Comparison of ENCODE assay signal across 1 cellular context in the genomic region with DNA sequence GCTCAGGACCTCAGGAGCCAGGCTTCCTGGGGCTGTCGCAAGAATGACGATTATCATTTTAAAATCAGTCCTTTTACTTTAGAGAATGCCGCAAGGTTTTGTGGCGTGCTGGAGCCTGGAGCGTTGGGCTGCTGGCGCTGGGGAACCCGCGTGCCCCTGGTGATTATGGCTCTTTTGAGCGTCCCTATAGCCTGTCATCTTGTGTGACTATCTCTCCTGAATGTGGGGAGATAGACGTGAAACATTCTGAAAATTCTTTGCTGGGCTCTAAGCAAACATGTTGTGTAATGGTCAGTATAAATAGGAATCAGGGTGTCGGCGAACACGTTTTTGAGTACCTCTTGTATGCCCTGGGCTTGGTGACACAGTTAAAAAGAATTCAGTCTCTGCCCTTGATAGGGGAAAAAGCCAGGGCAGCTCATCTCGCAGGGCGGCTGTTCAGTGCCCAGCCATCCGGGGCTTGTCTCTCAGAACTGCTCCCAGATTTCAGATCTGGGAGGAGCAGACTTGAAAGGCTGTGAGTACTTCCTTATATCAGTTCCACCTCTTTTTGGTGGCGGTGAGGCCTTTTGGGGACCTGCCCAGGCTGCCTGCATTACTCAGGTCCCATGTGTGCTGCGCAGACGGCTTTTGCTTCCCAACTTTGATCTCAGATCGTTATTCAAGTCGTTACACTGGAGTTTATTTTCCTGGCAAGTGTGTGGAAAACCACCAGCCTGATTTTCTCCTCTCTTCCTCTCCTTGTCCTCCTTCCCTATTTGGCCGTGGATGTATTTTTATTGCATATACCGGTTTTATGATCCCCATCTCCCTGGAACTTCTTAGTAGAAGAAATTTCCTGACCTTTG.
TF ChIP-seq lines count a peak whose summit lies in the region.

No MANE protein-coding gene starts in this region.

TF ChIP-seq in HepG2, 621 proteins besides CTCF, POLR2A, EP300 and RAD21 (continued from another document and continues in another):
- TF ChIP-seq, protein P1, sequence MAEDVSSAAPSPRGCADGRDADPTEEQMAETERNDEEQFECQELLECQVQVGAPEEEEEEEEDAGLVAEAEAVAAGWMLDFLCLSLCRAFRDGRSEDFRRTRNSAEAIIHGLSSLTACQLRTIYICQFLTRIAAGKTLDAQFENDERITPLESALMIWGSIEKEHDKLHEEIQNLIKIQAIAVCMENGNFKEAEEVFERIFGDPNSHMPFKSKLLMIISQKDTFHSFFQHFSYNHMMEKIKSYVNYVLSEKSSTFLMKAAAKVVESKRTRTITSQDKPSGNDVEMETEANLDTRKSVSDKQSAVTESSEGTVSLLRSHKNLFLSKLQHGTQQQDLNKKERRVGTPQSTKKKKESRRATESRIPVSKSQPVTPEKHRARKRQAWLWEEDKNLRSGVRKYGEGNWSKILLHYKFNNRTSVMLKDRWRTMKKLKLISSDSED (CRISPR knock-in tag; IDR thresholded peaks at IDR 0.05): no peak
- TF ChIP-seq ZNF598 (CRISPR knock-in tag; IDR thresholded peaks at IDR 0.05; ENCODE audit: borderline replicate concordance) (no peak), ZNF547 (CRISPR knock-in tag; IDR thresholded peaks at IDR 0.05) (no peak), ZSCAN25 (CRISPR knock-in tag; IDR thresholded peaks at IDR 0.05) (0 out of 2 replicates have a peak, but pooled peaks have one; percentile 11), ZNF772 (CRISPR knock-in tag; IDR thresholded peaks at IDR 0.05) (peak; percentile 40; the same call in 1 of the 2 replicates), MYPOP (CRISPR knock-in tag; IDR thresholded peaks at IDR 0.05) (peak; percentile 74), KLF9 (CRISPR knock-in tag; IDR thresholded peaks at IDR 0.05; ENCODE audit: low read depth) (peak; percentile 73; the same call in 1 of the 2 replicates), NAIF1 (CRISPR knock-in tag; IDR thresholded peaks at IDR 0.05; ENCODE audit: borderline replicate concordance) (0 out of 2 replicates have a peak, but pooled peaks have one; percentile 67), ATF7 (IDR thresholded peaks at IDR 0.05) (0 out of 2 replicates have a peak, but pooled peaks have one; percentile 30), ATF7 (CRISPR knock-in tag; IDR thresholded peaks at IDR 0.05) (no peak; the same call in 1 of the 2 replicates), SMAD1 (CRISPR knock-in tag; IDR thresholded peaks at IDR 0.05; ENCODE audit: borderline replicate concordance, low read depth) (no peak), ZNF354B (CRISPR knock-in tag; IDR thresholded peaks at IDR 0.05) (no peak), NCOR1 (IDR thresholded peaks at IDR 0.05; ENCODE audit: borderline replicate concordance, low read length) (peak; percentile 38; the same call in 1 of the 2 replicates), ATF1 (CRISPR knock-in tag; IDR thresholded peaks at IDR 0.05) (peak; percentile 60; the same call in 1 of the 2 replicates), RFX5 (IDR thresholded peaks at IDR 0.05; ENCODE audit: low read depth, low read length) (peak; percentile 69), ZNF660 (CRISPR knock-in tag; IDR thresholded peaks at IDR 0.05; ENCODE audit: borderline replicate concordance, low read depth) (no peak), ZNF10 (CRISPR knock-in tag; IDR thresholded peaks at IDR 0.05; ENCODE audit: borderline replicate concordance, low read depth) (no peak), ZNF766 (CRISPR knock-in tag; IDR thresholded peaks at IDR 0.05; ENCODE audit: borderline replicate concordance) (peak; percentile 25; the same call in 1 of the 2 replicates), TCF7 (IDR thresholded peaks at IDR 0.05; ENCODE audit: low read depth) (peak; percentile 74), ZNF484 (CRISPR knock-in tag; IDR thresholded peaks at IDR 0.05; ENCODE audit: borderline replicate concordance, low read depth) (0 out of 2 replicates have a peak, but pooled peaks have one; percentile 9), THAP9 (CRISPR knock-in tag; IDR thresholded peaks at IDR 0.05; ENCODE audit: borderline replicate concordance) (peak; percentile 67; the same call in 1 of the 2 replicates), XRCC5 (optimal IDR thresholded peaks at IDR 0.05; ENCODE audit: low read length) (no peak), CC2D1A (CRISPR knock-in tag; IDR thresholded peaks at IDR 0.05) (no peak), FOXP1 (IDR thresholded peaks at IDR 0.05) (no peak), FOXP1 (CRISPR knock-in tag; IDR thresholded peaks at IDR 0.05) (peak; percentile 85; the same call in 1 of the 2 replicates), ZFP37 (CRISPR knock-in tag; IDR thresholded peaks at IDR 0.05; ENCODE audit: borderline replicate concordance) (no peak)
- TF ChIP-seq, protein P2, sequence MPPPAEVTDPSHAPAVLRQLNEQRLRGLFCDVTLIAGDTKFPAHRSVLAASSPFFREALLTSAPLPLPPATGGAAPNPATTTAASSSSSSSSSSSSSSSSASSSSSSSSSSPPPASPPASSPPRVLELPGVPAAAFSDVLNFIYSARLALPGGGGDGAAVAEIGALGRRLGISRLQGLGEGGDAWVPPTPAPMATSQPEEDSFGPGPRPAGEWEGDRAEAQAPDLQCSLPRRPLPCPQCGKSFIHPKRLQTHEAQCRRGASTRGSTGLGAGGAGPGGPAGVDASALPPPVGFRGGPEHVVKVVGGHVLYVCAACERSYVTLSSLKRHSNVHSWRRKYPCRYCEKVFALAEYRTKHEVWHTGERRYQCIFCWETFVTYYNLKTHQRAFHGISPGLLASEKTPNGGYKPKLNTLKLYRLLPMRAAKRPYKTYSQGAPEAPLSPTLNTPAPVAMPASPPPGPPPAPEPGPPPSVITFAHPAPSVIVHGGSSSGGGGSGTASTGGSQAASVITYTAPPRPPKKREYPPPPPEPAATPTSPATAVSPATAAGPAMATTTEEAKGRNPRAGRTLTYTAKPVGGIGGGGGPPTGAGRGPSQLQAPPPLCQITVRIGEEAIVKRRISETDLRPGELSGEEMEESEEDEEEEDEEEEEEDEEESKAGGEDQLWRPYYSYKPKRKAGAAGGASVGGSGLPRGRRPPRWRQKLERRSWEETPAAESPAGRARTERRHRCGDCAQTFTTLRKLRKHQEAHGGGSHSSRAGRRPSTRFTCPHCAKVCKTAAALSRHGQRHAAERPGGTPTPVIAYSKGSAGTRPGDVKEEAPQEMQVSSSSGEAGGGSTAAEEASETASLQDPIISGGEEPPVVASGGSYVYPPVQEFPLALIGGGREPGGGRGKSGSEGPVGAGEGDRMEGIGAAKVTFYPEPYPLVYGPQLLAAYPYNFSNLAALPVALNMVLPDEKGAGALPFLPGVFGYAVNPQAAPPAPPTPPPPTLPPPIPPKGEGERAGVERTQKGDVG (CRISPR knock-in tag; IDR thresholded peaks at IDR 0.05; ENCODE audit: borderline replicate concordance): peak; percentile 78; the same call in 1 of the 2 replicates
- TF ChIP-seq, protein P3, sequence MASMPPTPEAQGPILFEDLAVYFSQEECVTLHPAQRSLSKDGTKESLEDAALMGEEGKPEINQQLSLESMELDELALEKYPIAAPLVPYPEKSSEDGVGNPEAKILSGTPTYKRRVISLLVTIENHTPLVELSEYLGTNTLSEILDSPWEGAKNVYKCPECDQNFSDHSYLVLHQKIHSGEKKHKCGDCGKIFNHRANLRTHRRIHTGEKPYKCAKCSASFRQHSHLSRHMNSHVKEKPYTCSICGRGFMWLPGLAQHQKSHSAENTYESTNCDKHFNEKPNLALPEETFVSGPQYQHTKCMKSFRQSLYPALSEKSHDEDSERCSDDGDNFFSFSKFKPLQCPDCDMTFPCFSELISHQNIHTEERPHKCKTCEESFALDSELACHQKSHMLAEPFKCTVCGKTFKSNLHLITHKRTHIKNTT (CRISPR knock-in tag; IDR thresholded peaks at IDR 0.05): no peak
- TF ChIP-seq, protein P4, sequence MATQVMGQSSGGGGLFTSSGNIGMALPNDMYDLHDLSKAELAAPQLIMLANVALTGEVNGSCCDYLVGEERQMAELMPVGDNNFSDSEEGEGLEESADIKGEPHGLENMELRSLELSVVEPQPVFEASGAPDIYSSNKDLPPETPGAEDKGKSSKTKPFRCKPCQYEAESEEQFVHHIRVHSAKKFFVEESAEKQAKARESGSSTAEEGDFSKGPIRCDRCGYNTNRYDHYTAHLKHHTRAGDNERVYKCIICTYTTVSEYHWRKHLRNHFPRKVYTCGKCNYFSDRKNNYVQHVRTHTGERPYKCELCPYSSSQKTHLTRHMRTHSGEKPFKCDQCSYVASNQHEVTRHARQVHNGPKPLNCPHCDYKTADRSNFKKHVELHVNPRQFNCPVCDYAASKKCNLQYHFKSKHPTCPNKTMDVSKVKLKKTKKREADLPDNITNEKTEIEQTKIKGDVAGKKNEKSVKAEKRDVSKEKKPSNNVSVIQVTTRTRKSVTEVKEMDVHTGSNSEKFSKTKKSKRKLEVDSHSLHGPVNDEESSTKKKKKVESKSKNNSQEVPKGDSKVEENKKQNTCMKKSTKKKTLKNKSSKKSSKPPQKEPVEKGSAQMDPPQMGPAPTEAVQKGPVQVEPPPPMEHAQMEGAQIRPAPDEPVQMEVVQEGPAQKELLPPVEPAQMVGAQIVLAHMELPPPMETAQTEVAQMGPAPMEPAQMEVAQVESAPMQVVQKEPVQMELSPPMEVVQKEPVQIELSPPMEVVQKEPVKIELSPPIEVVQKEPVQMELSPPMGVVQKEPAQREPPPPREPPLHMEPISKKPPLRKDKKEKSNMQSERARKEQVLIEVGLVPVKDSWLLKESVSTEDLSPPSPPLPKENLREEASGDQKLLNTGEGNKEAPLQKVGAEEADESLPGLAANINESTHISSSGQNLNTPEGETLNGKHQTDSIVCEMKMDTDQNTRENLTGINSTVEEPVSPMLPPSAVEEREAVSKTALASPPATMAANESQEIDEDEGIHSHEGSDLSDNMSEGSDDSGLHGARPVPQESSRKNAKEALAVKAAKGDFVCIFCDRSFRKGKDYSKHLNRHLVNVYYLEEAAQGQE (IDR thresholded peaks at IDR 0.05; ENCODE audit: borderline replicate concordance in 1 of 2, low read depth in 1 of 2, low read length in 2 of 2): peak in 1 of 2 experiments; percentile 45; a peak in 2 of 4 replicates
- TF ChIP-seq, protein P5, sequence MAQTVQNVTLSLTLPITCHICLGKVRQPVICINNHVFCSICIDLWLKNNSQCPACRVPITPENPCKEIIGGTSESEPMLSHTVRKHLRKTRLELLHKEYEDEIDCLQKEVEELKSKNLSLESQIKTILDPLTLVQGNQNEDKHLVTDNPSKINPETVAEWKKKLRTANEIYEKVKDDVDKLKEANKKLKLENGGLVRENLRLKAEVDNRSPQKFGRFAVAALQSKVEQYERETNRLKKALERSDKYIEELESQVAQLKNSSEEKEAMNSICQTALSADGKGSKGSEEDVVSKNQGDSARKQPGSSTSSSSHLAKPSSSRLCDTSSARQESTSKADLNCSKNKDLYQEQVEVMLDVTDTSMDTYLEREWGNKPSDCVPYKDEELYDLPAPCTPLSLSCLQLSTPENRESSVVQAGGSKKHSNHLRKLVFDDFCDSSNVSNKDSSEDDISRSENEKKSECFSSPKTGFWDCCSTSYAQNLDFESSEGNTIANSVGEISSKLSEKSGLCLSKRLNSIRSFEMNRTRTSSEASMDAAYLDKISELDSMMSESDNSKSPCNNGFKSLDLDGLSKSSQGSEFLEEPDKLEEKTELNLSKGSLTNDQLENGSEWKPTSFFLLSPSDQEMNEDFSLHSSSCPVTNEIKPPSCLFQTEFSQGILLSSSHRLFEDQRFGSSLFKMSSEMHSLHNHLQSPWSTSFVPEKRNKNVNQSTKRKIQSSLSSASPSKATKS (CRISPR knock-in tag; IDR thresholded peaks at IDR 0.05): no peak
- TF ChIP-seq, protein P6, sequence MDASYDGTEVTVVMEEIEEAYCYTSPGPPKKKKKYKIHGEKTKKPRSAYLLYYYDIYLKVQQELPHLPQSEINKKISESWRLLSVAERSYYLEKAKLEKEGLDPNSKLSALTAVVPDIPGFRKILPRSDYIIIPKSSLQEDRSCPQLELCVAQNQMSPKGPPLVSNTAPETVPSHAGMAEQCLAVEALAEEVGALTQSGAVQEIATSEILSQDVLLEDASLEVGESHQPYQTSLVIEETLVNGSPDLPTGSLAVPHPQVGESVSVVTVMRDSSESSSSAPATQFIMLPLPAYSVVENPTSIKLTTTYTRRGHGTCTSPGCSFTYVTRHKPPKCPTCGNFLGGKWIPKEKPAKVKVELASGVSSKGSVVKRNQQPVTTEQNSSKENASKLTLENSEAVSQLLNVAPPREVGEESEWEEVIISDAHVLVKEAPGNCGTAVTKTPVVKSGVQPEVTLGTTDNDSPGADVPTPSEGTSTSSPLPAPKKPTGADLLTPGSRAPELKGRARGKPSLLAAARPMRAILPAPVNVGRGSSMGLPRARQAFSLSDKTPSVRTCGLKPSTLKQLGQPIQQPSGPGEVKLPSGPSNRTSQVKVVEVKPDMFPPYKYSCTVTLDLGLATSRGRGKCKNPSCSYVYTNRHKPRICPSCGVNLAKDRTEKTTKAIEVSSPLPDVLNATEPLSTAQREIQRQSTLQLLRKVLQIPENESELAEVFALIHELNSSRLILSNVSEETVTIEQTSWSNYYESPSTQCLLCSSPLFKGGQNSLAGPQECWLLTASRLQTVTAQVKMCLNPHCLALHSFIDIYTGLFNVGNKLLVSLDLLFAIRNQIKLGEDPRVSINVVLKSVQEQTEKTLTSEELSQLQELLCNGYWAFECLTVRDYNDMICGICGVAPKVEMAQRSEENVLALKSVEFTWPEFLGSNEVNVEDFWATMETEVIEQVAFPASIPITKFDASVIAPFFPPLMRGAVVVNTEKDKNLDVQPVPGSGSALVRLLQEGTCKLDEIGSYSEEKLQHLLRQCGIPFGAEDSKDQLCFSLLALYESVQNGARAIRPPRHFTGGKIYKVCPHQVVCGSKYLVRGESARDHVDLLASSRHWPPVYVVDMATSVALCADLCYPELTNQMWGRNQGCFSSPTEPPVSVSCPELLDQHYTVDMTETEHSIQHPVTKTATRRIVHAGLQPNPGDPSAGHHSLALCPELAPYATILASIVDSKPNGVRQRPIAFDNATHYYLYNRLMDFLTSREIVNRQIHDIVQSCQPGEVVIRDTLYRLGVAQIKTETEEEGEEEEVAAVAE (CRISPR knock-in tag; IDR thresholded peaks at IDR 0.05; ENCODE audit: borderline replicate concordance): peak; percentile 65
